1 cellular context compared by ENCODE assay signal in genomic region chr11:20084921-20085814, GRCh38.
TF ChIP-seq lines count a peak whose summit lies in the region.

No MANE protein-coding gene starts in this region.

TF ChIP-seq in HepG2, 621 proteins besides CTCF, POLR2A, EP300 and RAD21 (continued from another document and continues in another):
- TF ChIP-seq E2F5 (CRISPR knock-in tag; conservative IDR thresholded peaks at IDR 0.05) (no peak), CHCHD3 (CRISPR knock-in tag; IDR thresholded peaks at IDR 0.05) (no peak), CEBPB (IDR thresholded peaks at IDR 0.05; ENCODE audit: borderline replicate concordance, low read depth, low read length) (no peak), ZNF547 (CRISPR knock-in tag; IDR thresholded peaks at IDR 0.05) (no peak), DRAP1 (CRISPR knock-in tag; IDR thresholded peaks at IDR 0.05) (no peak), ZSCAN25 (CRISPR knock-in tag; IDR thresholded peaks at IDR 0.05) (no peak), ZFP62 (CRISPR knock-in tag; IDR thresholded peaks at IDR 0.05) (no peak), ZNF768 (CRISPR knock-in tag; IDR thresholded peaks at IDR 0.05) (0 out of 2 replicates have a peak, but pooled peaks have one; percentile 21), JARID2 (CRISPR knock-in tag; IDR thresholded peaks at IDR 0.05; ENCODE audit: insufficient replicate concordance) (no peak), HMGA1 (CRISPR knock-in tag; conservative IDR thresholded peaks at IDR 0.05) (no peak), HNRNPH1 (optimal IDR thresholded peaks at IDR 0.05; ENCODE audit: low read depth, low read length) (no peak), ZNF883 (CRISPR knock-in tag; IDR thresholded peaks at IDR 0.05; ENCODE audit: not compliant biosample characterization) (no peak), ZNF33B (CRISPR knock-in tag; IDR thresholded peaks at IDR 0.05) (no peak), EED (CRISPR knock-in tag; IDR thresholded peaks at IDR 0.05) (no peak), AGO2 (optimal IDR thresholded peaks at IDR 0.05; ENCODE audit: low read depth, low read length) (no peak), XBP1 (CRISPR knock-in tag; IDR thresholded peaks at IDR 0.05) (no peak), ZIK1 (CRISPR knock-in tag; IDR thresholded peaks at IDR 0.05; ENCODE audit: borderline replicate concordance, low read depth) (no peak), ATM (IDR thresholded peaks at IDR 0.05; ENCODE audit: borderline replicate concordance) (no peak), SAP130 (CRISPR knock-in tag; IDR thresholded peaks at IDR 0.05; ENCODE audit: low read depth) (peak; percentile 42), LBX2 (CRISPR knock-in tag; IDR thresholded peaks at IDR 0.05; ENCODE audit: borderline replicate concordance) (no peak), SOX13 (IDR thresholded peaks at IDR 0.05) (no peak; the same call in 1 of the 2 replicates), SOX13 (CRISPR knock-in tag; conservative IDR thresholded peaks at IDR 0.05 in 1 of 2, IDR thresholded peaks at IDR 0.05 in 1 of 2) (peak in 1 of 2 experiments; percentile 25; a peak in 1 of 4 replicates), ZNF331 (CRISPR knock-in tag; IDR thresholded peaks at IDR 0.05) (no peak), PLRG1 (conservative IDR thresholded peaks at IDR 0.05) (no peak), MXD4 (CRISPR knock-in tag; IDR thresholded peaks at IDR 0.05) (no peak), JUNB (CRISPR knock-in tag; IDR thresholded peaks at IDR 0.05; ENCODE audit: borderline replicate concordance) (no peak), THAP11 (CRISPR knock-in tag; IDR thresholded peaks at IDR 0.05) (no peak; the same call in 1 of the 2 replicates), ZBTB14 (CRISPR knock-in tag; IDR thresholded peaks at IDR 0.05) (no peak), FOXM1 (CRISPR knock-in tag; IDR thresholded peaks at IDR 0.05) (no peak), ZNF513 (CRISPR knock-in tag; conservative IDR thresholded peaks at IDR 0.05) (no peak), SKI (IDR thresholded peaks at IDR 0.05; ENCODE audit: partially characterized antibody) (peak; percentile 22), SOX5 (CRISPR knock-in tag; IDR thresholded peaks at IDR 0.05; ENCODE audit: borderline replicate concordance) (no peak; the same call in 1 of the 2 replicates), ELF4 (CRISPR knock-in tag; IDR thresholded peaks at IDR 0.05; ENCODE audit: borderline replicate concordance) (no peak), MAF1 (CRISPR knock-in tag; IDR thresholded peaks at IDR 0.05; ENCODE audit: borderline replicate concordance) (no peak), ZNF430 (CRISPR knock-in tag; IDR thresholded peaks at IDR 0.05) (no peak), MTF2 (CRISPR knock-in tag; IDR thresholded peaks at IDR 0.05; ENCODE audit: borderline replicate concordance) (no peak), ZNF687 (CRISPR knock-in tag; IDR thresholded peaks at IDR 0.05) (peak; percentile 74), MEIS1 (CRISPR knock-in tag; IDR thresholded peaks at IDR 0.05; ENCODE audit: borderline replicate concordance) (no peak), SNAPC4 (CRISPR knock-in tag; IDR thresholded peaks at IDR 0.05) (no peak), ZNF337 (CRISPR knock-in tag; IDR thresholded peaks at IDR 0.05; ENCODE audit: borderline replicate concordance, low read depth) (no peak), ZNF354B (CRISPR knock-in tag; IDR thresholded peaks at IDR 0.05) (no peak), ZNF101 (CRISPR knock-in tag; IDR thresholded peaks at IDR 0.05; ENCODE audit: borderline replicate concordance, low read depth) (no peak), ZMAT5 (CRISPR knock-in tag; IDR thresholded peaks at IDR 0.05; ENCODE audit: borderline replicate concordance, low read depth) (no peak), DNMT3B (CRISPR knock-in tag; conservative IDR thresholded peaks at IDR 0.05) (no peak), GLI4 (CRISPR knock-in tag; IDR thresholded peaks at IDR 0.05; ENCODE audit: borderline replicate concordance) (no peak), KLF16 (CRISPR knock-in tag; IDR thresholded peaks at IDR 0.05) (no peak), ATAD3A (CRISPR knock-in tag; IDR thresholded peaks at IDR 0.05) (no peak), ZNF260 (CRISPR knock-in tag; IDR thresholded peaks at IDR 0.05; ENCODE audit: borderline replicate concordance, low read depth) (no peak), ATF5 (CRISPR knock-in tag; IDR thresholded peaks at IDR 0.05; ENCODE audit: low read depth) (no peak), NR2F2 (IDR thresholded peaks at IDR 0.05; ENCODE audit: borderline replicate concordance, low read depth) (no peak), ZNF639 (CRISPR knock-in tag; conservative IDR thresholded peaks at IDR 0.05) (no peak), KDM4B (CRISPR knock-in tag; IDR thresholded peaks at IDR 0.05) (no peak), MED1 (CRISPR knock-in tag; IDR thresholded peaks at IDR 0.05) (peak; percentile 17), ZNF607 (CRISPR knock-in tag; IDR thresholded peaks at IDR 0.05; ENCODE audit: borderline replicate concordance) (no peak), FOXC1 (CRISPR knock-in tag; IDR thresholded peaks at IDR 0.05; ENCODE audit: borderline replicate concordance) (no peak)
